In genomic region chr11:75510626-75511025, GRCh38 we compare ENCODE assay signal across 18 cellular contexts.
"Had no signal": no experiment of that assay in that cellular context is flagged by ENCODE, and none has a peak within 500 bp of the region (broad histone marks: within the 10 kb centered on the region; RNA-seq: fewer than 3 reads in every experiment).

No MANE protein-coding gene starts in this region.

- H3K27me3 Mint-ChIP-seq: activated B cell treated with CpG ODN at 0.5 μM for 24 hours had no signal

- H3K4me3 Mint-ChIP-seq: activated B cell treated with CpG ODN at 0.5 μM for 24 hours; T-helper 1 cell treated with Interleukin-12 subunit alpha and Interleukin-12 subunit beta and Interleukin-4 antibody, amounts not matched to agents 30 μg/mL and 1 μg/mL, for 36 hours had no signal

- H3K36me3 ChIP-seq: left ventricle myocardium inferior, right atrium auricular region had no signal

- H3K4me2 ChIP-seq: smooth muscle cell had no signal

- H3K9me3 Mint-ChIP-seq: activated B cell treated with CpG ODN at 0.5 μM for 24 hours; T-helper 1 cell treated with Interleukin-12 subunit alpha and Interleukin-12 subunit beta and Interleukin-4 antibody, amounts not matched to agents 30 μg/mL and 1 μg/mL, for 36 hours had no signal

- H3K27ac ChIP-seq: coronary artery, left ventricle myocardium inferior, right atrium auricular region had no signal

- FAIRE-seq: astrocyte, TTC549 had no signal

- H3K27me3 ChIP-seq: right atrium auricular region had no signal

- H3K4me3 ChIP-seq: coronary artery, left ventricle myocardium inferior, right atrium auricular region, smooth muscle cell had no signal

- H3K9me3 ChIP-seq: left ventricle myocardium inferior, right atrium auricular region had no signal

- H3K27ac Mint-ChIP-seq: T-helper 1 cell treated with Interleukin-12 subunit alpha and Interleukin-12 subunit beta and Interleukin-4 antibody, amounts not matched to agents 30 μg/mL and 1 μg/mL, for 36 hours had no signal

- DNase-seq: activated B cell treated with CpG ODN at 0.5 μM for 24 hours; activated CD4-positive, alpha-beta T cell treated with anti-CD3 and anti-CD28 coated beads, Interleukin-2, amount 50 U/mL, for 1 hour; activated gamma-delta T cell treated with Interleukin-2 at 50 U/mL for 16 hours; activated T-cell treated with anti-CD3 and anti-CD28 coated beads, Interleukin-2, amount 50 U/mL, for 48 hours; caudate nucleus; effector CD4-positive, alpha-beta T cell; foreskin melanocyte; islet precursor cell; left ventricle myocardium inferior; substantia nigra; trophoblast cell had no signal

- ATAC-seq: SK-N-SH treated with all-trans-retinoic acid at 6 μM for 48 hours had no signal
